ENCODE assay signal across 15 cellular contexts in the genomic region with DNA sequence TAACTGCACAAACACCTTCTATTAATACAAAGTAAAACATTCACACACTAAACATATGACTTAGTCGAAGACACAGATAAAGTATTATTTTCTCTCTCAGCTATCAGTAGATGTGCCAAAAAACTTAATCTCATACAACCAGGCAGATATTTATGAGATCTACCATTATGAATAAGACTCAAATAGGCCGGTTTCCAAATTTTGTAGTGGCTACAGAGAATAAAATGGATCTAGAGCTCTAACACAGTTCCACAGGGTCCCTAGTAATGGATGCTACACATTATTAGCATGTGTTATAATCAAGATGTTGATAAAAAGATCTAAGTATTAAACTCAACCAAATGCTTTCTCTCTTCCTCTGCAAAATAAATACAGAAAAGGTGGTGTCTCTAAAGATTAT. TPM values are rescaled to one million over a fixed set of nuclear protein-coding genes. Genes with fewer than 3 reads are reported as not detected.
DNase-seq lines count a peak whose midpoint lies in the region; FAIRE-seq and TF ChIP-seq lines count a peak whose summit lies in the region.
"Had no signal": no experiment of that assay in that cellular context is flagged by ENCODE, and none has a peak within 500 bp of the region (broad histone marks: within the 10 kb centered on the region; RNA-seq: fewer than 3 reads in every experiment).

No MANE protein-coding gene starts in this region.

- no peaks in the 10 kb centered on the region for H3K9me1 ChIP-seq in keratinocyte (ENCODE audit: control insufficient read depth, extremely low read depth, insufficient read depth, low read length)

- no peak overlapping the region for H3K4me3 ChIP-seq in brain microvascular endothelial cell (ENCODE audit: low read depth, low read length)
- H3K4me3 ChIP-seq in keratinocyte (ENCODE audit: control insufficient read depth in 2 of 3, extremely low read depth in 1 of 3, insufficient read depth in 2 of 3, low read depth in 1 of 3, low read length in 3 of 3): peak overlapping the region in 1 of 3 experiments; percentile 22
- H3K4me3 ChIP-seq in spleen: no peak overlapping the region

- H3K4me1 Mint-ChIP-seq in HFFc6 (ENCODE audit: low read depth): peaks cover 56% of the 10 kb centered on the region

- no peak overlapping the region for H2AFZ ChIP-seq in keratinocyte (ENCODE audit: control insufficient read depth, low read length)

- H3K27me3 ChIP-seq in brain microvascular endothelial cell (replicated peaks) (no peaks in the 10 kb centered on the region), keratinocyte (ENCODE audit: control insufficient read depth, extremely low read depth, insufficient read depth, low read length) (no peaks in the 10 kb centered on the region), spleen (replicated peaks in 1 of 7) (no peaks in the 10 kb centered on the region)

- no peaks in the 10 kb centered on the region for H3K36me3 ChIP-seq in brain microvascular endothelial cell (replicated peaks)
- H3K36me3 ChIP-seq in keratinocyte (ENCODE audit: control insufficient read depth in 2 of 2, extremely low read depth in 1 of 2, insufficient read depth in 2 of 2, low read length in 2 of 2): peaks cover 1 to 5% of the 10 kb centered on the region in 2 experiments
- peaks cover 0 to 21% (median 3%) of the 10 kb centered on the region in 6 donors for H3K36me3 ChIP-seq in spleen

- in situ Hi-C loops in brain microvascular endothelial cell (cut with HindIII; ENCODE audit: low pct_ligation_motif_present, low sequenced_read_pairs): no loop called here

- 63 to 89% (median 78%) methylated on average over 2 of the region's 2 CpGs for WGBS in spleen, 5 donors

- no peak for TF ChIP-seq CTCF in HFFc6 (IDR thresholded peaks at IDR 0.05)
- no peak for TF ChIP-seq CTCF in brain microvascular endothelial cell (IDR thresholded peaks at IDR 0.05; ENCODE audit: low read depth, low read length, missing control alignments)
- no peak for TF ChIP-seq CTCF in keratinocyte (optimal IDR thresholded peaks at IDR 0.05 in 1 of 3, IDR thresholded peaks at IDR 0.05 in 1 of 3, conservative IDR thresholded peaks at IDR 0.05 in 1 of 3; ENCODE audit: extremely low read depth in 1 of 3, insufficient read depth in 2 of 3, low read length in 3 of 3)
- TF ChIP-seq CTCF in spleen (IDR thresholded peaks at IDR 0.05 in 8 of 11, conservative IDR thresholded peaks at IDR 0.05 in 3 of 11): no peak

- peak overlapping the region; percentile 54 for H3K4me2 ChIP-seq in keratinocyte (ENCODE audit: control insufficient read depth, extremely low read depth, insufficient read depth, low read depth, low read length)

- H4K20me1 ChIP-seq in keratinocyte (ENCODE audit: control insufficient read depth, extremely low read depth, insufficient read depth, low read length): no peaks in the 10 kb centered on the region

- H3K27me3 Mint-ChIP-seq in HFFc6 (ENCODE audit: insufficient read depth): no peaks in the 10 kb centered on the region; the same call in 1 of the 2 replicates

- DNase-seq in HFFc6 (no peak), brain microvascular endothelial cell (no peak), keratinocyte (ENCODE audit: low read depth, low spot score) (no peak), spleen (no peak), COLO829 (ENCODE audit: low spot score) (no peak), cerebellar nuclear complex (lab: John Stamatoyannopoulos, UW) (no peak), UCSD-AML1 (lab: John Stamatoyannopoulos, UW; ENCODE audit: unreplicated experiment) (no peak), T-helper 9 cell (no peak)
- DNase-seq: activated CD4-positive, alpha-beta T cell treated with anti-CD3 and anti-CD28 coated beads, Interleukin-2, amount 50 U/mL, for 4 hours; central memory CD4-positive, alpha-beta T cell; NCI-H2107; nucleus accumbens; stimulated activated CD4-positive, alpha-beta T cell treated with anti-CD3 and anti-CD28 coated beads, Interleukin-1b, Interleukin-23, amount 100 ng/mL, for 48 hours; stimulated activated naive CD4-positive, alpha-beta T cell treated with Interleukin-2 at 50 U/mL for 16 hours had no signal

- peaks cover 95% of the 10 kb centered on the region for H3K79me2 ChIP-seq in keratinocyte (ENCODE audit: control insufficient read depth, insufficient read depth, low read length)

- H3K9me3 Mint-ChIP-seq in HFFc6: no peaks in the 10 kb centered on the region
- H3K9me3 Mint-ChIP-seq: activated T-helper 2 cell treated with anti-CD3 and anti-CD28 coated beads, Interferon-gamma antibody, Interleukin-2, Interleukin-4, amounts not matched to agents 10 μg/mL and 5 μg/mL and 100 μg/mL, durations not matched to agents 14 hours and 24 hours and 36 hours had no signal

- FAIRE-seq in keratinocyte (lab: Jason Lieb, UNC): no peak

- H3K4me3 Mint-ChIP-seq in HFFc6: peak overlapping the region; percentile 82

- TF ChIP-seq POLR2A in spleen (IDR thresholded peaks at IDR 0.05): no peak

- peaks cover 20% of the 10 kb centered on the region for H3K4me1 ChIP-seq in keratinocyte (ENCODE audit: control insufficient read depth, extremely low read depth, insufficient read depth, low read length)
- peaks cover 0 to 78% (median 33%) of the 10 kb centered on the region in 6 donors for H3K4me1 ChIP-seq in spleen

- H3K27ac Mint-ChIP-seq in HFFc6: peak overlapping the region; percentile 79
- H3K27ac Mint-ChIP-seq: activated T-helper 2 cell treated with anti-CD3 and anti-CD28 coated beads, Interferon-gamma antibody, Interleukin-2, Interleukin-4, amounts not matched to agents 10 μg/mL and 5 μg/mL and 100 μg/mL, durations not matched to agents 14 hours and 24 hours and 36 hours had no signal

- dilution Hi-C loops in keratinocyte (cut with MboI; ENCODE audit: extremely low pct_ligation_motif_present, low sequenced_read_pairs): no loop called here

- H3K9me3 ChIP-seq in keratinocyte (ENCODE audit: control insufficient read depth, low read depth, low read length) (no peaks in the 10 kb centered on the region), spleen (no peaks in the 10 kb centered on the region)

- H3K36me3 Mint-ChIP-seq in HFFc6 (ENCODE audit: low read depth): peaks cover 29% of the 10 kb centered on the region

- intact Hi-C loops in spleen (cut with DNase I; ENCODE audit: low total_unique reads): no loop called here

- H3K27ac ChIP-seq in brain microvascular endothelial cell (peak overlapping the region; percentile 73), keratinocyte (ENCODE audit: control insufficient read depth, insufficient read depth, low read length) (no peak overlapping the region), spleen (peak overlapping the region in 6 of 8 donors; percentile 22 to 62 (median 52))

- no peak overlapping the region for H3K9ac ChIP-seq in keratinocyte (ENCODE audit: control insufficient read depth, extremely low read depth, insufficient read depth, low read length)

RNA-seq across cellular contexts. Expression of a gene that starts 10.4 kb away (rescaled TPM):
- 10 to 100 TPM; 23.3 to 32.6 (median 30.5) TPM for total RNA-seq in HFFc6 (2021; fragmentation: NEBNext Ultra II Directional; extraction: Animal tissue kit (Norgen Biotek cat#: 25700))
- 11.4 to 26.0 TPM (median 22.3 TPM) in 3 replicates for polyA plus RNA-seq in keratinocyte
- polyA plus RNA-seq in keratinocyte (2011; ENCODE audit: low read depth): 28.7 TPM
- 17.6 and 32.3 TPM in 2 replicates for polyA plus RNA-seq in keratinocyte (2011; cell fraction: cytosol; rRNA removed)
- 14.2 and 18.4 TPM in 2 replicates for polyA plus RNA-seq in keratinocyte (2011; cell fraction: nucleus; rRNA removed)
- 18.7 and 25.5 TPM in 2 replicates for polyA plus RNA-seq in keratinocyte (2012; ENCODE audit: low replicate concordance)
- polyA minus RNA-seq in keratinocyte: 7.6 to 21.5 TPM (median 12.2 TPM) in 3 replicates
- polyA minus RNA-seq in keratinocyte (2011; cell fraction: cytosol; rRNA and poly(A)+ RNA removed): 14.2 TPM
- polyA minus RNA-seq in keratinocyte (2011; cell fraction: nucleus; rRNA and poly(A)+ RNA removed): 10.9 and 13.7 TPM in 2 replicates
- 10 to 100 TPM; 24.7 to 44.9 (median 30.6) TPM for total RNA-seq in spleen
- polyA plus RNA-seq in spleen: 10 to 100 TPM; 18.7 to 19.5 (median 19.4) TPM
